ENCODE assay signal across 1 cellular context in genomic region chr2:88627055-88627855, GRCh38.
TF ChIP-seq lines count a peak whose summit lies in the region.

EIF2AK3 (minus strand) TSS chr2:88627464; CDS start chr2:88627274, 190 bp downstream.

TF ChIP-seq in HepG2, 621 proteins besides CTCF, POLR2A, EP300 and RAD21 (continued from another document and continues in another):
- TF ChIP-seq ZBTB25 (CRISPR knock-in tag; IDR thresholded peaks at IDR 0.05) (peak; percentile 72; the same call in 1 of the 2 replicates), ZNF768 (CRISPR knock-in tag; IDR thresholded peaks at IDR 0.05) (peak; percentile 61), HCFC1 (IDR thresholded peaks at IDR 0.05; ENCODE audit: low read depth, low read length) (no peak), ZNF784 (CRISPR knock-in tag; IDR thresholded peaks at IDR 0.05; ENCODE audit: borderline replicate concordance) (0 out of 2 replicates have a peak, but pooled peaks have one; percentile 19), PCBP1 (IDR thresholded peaks at IDR 0.05; ENCODE audit: borderline replicate concordance, low read depth, low read length) (peak; percentile 91), HNRNPK (IDR thresholded peaks at IDR 0.05; ENCODE audit: low read depth, low read length, poor library complexity, severe bottlenecking) (no peak), PTBP1 (IDR thresholded peaks at IDR 0.05; ENCODE audit: low read depth, low read length, poor library complexity, severe bottlenecking) (no peak), STAG1 (CRISPR knock-in tag; IDR thresholded peaks at IDR 0.05) (no peak), ZNF710 (CRISPR knock-in tag; IDR thresholded peaks at IDR 0.05; ENCODE audit: borderline replicate concordance) (peak; percentile 82; the same call in 1 of the 2 replicates), RBAK (CRISPR knock-in tag; IDR thresholded peaks at IDR 0.05) (no peak), ZSCAN21 (CRISPR knock-in tag; IDR thresholded peaks at IDR 0.05; ENCODE audit: borderline replicate concordance) (peak; percentile 90), AKNA (CRISPR knock-in tag; IDR thresholded peaks at IDR 0.05; ENCODE audit: borderline replicate concordance) (no peak), KMT2B (CRISPR knock-in tag; IDR thresholded peaks at IDR 0.05) (peak; percentile 85; the same call in 1 of the 2 replicates), SNRNP70 (IDR thresholded peaks at IDR 0.05; ENCODE audit: low read depth, low read length) (no peak), ZNF362 (CRISPR knock-in tag; IDR thresholded peaks at IDR 0.05; ENCODE audit: borderline replicate concordance) (no peak), POGK (CRISPR knock-in tag; conservative IDR thresholded peaks at IDR 0.05) (peak; percentile 87; the same call in 1 of the 2 replicates), SRSF9 (IDR thresholded peaks at IDR 0.05; ENCODE audit: borderline replicate concordance, insufficient read depth, low read depth, low read length, poor library complexity, severe bottlenecking) (no peak), NCOA2 (CRISPR knock-in tag; IDR thresholded peaks at IDR 0.05) (no peak; the same call in 1 of the 2 replicates), MIER3 (CRISPR knock-in tag; IDR thresholded peaks at IDR 0.05; ENCODE audit: borderline replicate concordance) (no peak; the same call in 1 of the 2 replicates), ZNF557 (CRISPR knock-in tag; IDR thresholded peaks at IDR 0.05) (no peak), SMARCC2 (IDR thresholded peaks at IDR 0.05) (no peak), ZNF609 (CRISPR knock-in tag; IDR thresholded peaks at IDR 0.05; ENCODE audit: borderline replicate concordance) (no peak), TRAFD1 (CRISPR knock-in tag; IDR thresholded peaks at IDR 0.05; ENCODE audit: borderline replicate concordance) (0 out of 2 replicates have a peak, but pooled peaks have one; percentile 49), BORCS8-MEF2B (CRISPR knock-in tag; IDR thresholded peaks at IDR 0.05) (no peak; the same call in 1 of the 2 replicates), HINFP (CRISPR knock-in tag; IDR thresholded peaks at IDR 0.05; ENCODE audit: low read depth) (no peak), ATF4 (CRISPR knock-in tag; IDR thresholded peaks at IDR 0.05) (no peak), STAT6 (CRISPR knock-in tag; IDR thresholded peaks at IDR 0.05; ENCODE audit: borderline replicate concordance) (no peak)
